ENCODE assay signal across 1 cellular context in genomic region chr17:13017623-13018462, GRCh38.
TF ChIP-seq lines count a peak whose summit lies in the region.

A gene with protein sequence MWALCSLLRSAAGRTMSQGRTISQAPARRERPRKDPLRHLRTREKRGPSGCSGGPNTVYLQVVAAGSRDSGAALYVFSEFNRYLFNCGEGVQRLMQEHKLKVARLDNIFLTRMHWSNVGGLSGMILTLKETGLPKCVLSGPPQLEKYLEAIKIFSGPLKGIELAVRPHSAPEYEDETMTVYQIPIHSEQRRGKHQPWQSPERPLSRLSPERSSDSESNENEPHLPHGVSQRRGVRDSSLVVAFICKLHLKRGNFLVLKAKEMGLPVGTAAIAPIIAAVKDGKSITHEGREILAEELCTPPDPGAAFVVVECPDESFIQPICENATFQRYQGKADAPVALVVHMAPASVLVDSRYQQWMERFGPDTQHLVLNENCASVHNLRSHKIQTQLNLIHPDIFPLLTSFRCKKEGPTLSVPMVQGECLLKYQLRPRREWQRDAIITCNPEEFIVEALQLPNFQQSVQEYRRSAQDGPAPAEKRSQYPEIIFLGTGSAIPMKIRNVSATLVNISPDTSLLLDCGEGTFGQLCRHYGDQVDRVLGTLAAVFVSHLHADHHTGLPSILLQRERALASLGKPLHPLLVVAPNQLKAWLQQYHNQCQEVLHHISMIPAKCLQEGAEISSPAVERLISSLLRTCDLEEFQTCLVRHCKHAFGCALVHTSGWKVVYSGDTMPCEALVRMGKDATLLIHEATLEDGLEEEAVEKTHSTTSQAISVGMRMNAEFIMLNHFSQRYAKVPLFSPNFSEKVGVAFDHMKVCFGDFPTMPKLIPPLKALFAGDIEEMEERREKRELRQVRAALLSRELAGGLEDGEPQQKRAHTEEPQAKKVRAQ (minus strand): TSS chr17:13018027. CDS start chr17:13017947, 80 bp downstream.

TF ChIP-seq in K562, 482 proteins besides CTCF, POLR2A, EP300 and RAD21 (continued from another document and continues in another):
- TF ChIP-seq CHD7 (IDR thresholded peaks at IDR 0.05; ENCODE audit: low read depth, low read length) (no peak), SMARCA4 (IDR thresholded peaks at IDR 0.05) (0 out of 2 replicates have a peak, but pooled peaks have one; percentile 73), GABPB1 (CRISPR knock-in tag; IDR thresholded peaks at IDR 0.05) (peak; percentile 76; the same call in 1 of the 2 replicates), MYC (IDR thresholded peaks at IDR 0.05; ENCODE audit: low read depth, low read length) (peak; percentile 70), MYC (CRISPR knock-in tag; IDR thresholded peaks at IDR 0.05; ENCODE audit: borderline replicate concordance, low read depth) (no peak), KHSRP (IDR thresholded peaks at IDR 0.05) (no peak), ZFPM2 (CRISPR knock-in tag; IDR thresholded peaks at IDR 0.05) (no peak), SMARCA5 (IDR thresholded peaks at IDR 0.05) (no peak), TGIF2 (CRISPR knock-in tag; IDR thresholded peaks at IDR 0.05) (no peak), L3MBTL2 (IDR thresholded peaks at IDR 0.05) (peak; percentile 47; the same call in 1 of the 2 replicates), SP1 (CRISPR knock-in tag; IDR thresholded peaks at IDR 0.05) (peak; percentile 87), ATF1 (CRISPR knock-in tag; IDR thresholded peaks at IDR 0.05) (no peak), ATF1 (tag; IDR thresholded peaks at IDR 0.05) (peak; percentile 87), ZNF384 (IDR thresholded peaks at IDR 0.05; ENCODE audit: low read depth, low read length) (no peak), KLF6 (CRISPR knock-in tag; IDR thresholded peaks at IDR 0.05; ENCODE audit: borderline replicate concordance) (no peak), ZNF140 (CRISPR knock-in tag; IDR thresholded peaks at IDR 0.05) (no peak), ZNF134 (CRISPR knock-in tag; conservative IDR thresholded peaks at IDR 0.05) (no peak), TFAM (CRISPR knock-in tag; conservative IDR thresholded peaks at IDR 0.05) (no peak), GATAD2B (IDR thresholded peaks at IDR 0.05; ENCODE audit: borderline replicate concordance) (no peak), HDAC8 (tag; IDR thresholded peaks at IDR 0.05) (no peak), ETV1 (tag; conservative IDR thresholded peaks at IDR 0.05; ENCODE audit: low read depth) (peak; percentile 75), NEUROD1 (IDR thresholded peaks at IDR 0.05; ENCODE audit: borderline replicate concordance, low read depth, low read length, partially characterized antibody) (peak; percentile 74), TAF9B (IDR thresholded peaks at IDR 0.05; ENCODE audit: partially characterized antibody) (peak; percentile 41), PHF8 (IDR thresholded peaks at IDR 0.05; ENCODE audit: borderline replicate concordance, low read length) (peak; percentile 78), XRCC5 (IDR thresholded peaks at IDR 0.05; ENCODE audit: low read depth, low read length) (no peak), NCOA2 (IDR thresholded peaks at IDR 0.05; ENCODE audit: partially characterized antibody in 2 of 2) (no peak), TSC22D4 (tag; IDR thresholded peaks at IDR 0.05) (no peak), HIVEP1 (CRISPR knock-in tag; IDR thresholded peaks at IDR 0.05) (no peak), ZNF445 (CRISPR knock-in tag; IDR thresholded peaks at IDR 0.05; ENCODE audit: low read depth) (no peak), HMGN3 (IDR thresholded peaks at IDR 0.05; ENCODE audit: borderline replicate concordance, extremely low read depth, insufficient read length, low read depth, low read length) (peak; percentile 56), ZNF280B (CRISPR knock-in tag; IDR thresholded peaks at IDR 0.05) (no peak), KAT2B (IDR thresholded peaks at IDR 0.05; ENCODE audit: low read depth, low read length) (no peak)
- TF ChIP-seq, protein P1, sequence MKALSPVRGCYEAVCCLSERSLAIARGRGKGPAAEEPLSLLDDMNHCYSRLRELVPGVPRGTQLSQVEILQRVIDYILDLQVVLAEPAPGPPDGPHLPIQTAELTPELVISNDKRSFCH (CRISPR knock-in tag; IDR thresholded peaks at IDR 0.05) = no peak
- TF ChIP-seq, protein P1 (tag; IDR thresholded peaks at IDR 0.05) = peak; percentile 34; the same call in 1 of the 2 replicates
- TF ChIP-seq, protein P2, sequence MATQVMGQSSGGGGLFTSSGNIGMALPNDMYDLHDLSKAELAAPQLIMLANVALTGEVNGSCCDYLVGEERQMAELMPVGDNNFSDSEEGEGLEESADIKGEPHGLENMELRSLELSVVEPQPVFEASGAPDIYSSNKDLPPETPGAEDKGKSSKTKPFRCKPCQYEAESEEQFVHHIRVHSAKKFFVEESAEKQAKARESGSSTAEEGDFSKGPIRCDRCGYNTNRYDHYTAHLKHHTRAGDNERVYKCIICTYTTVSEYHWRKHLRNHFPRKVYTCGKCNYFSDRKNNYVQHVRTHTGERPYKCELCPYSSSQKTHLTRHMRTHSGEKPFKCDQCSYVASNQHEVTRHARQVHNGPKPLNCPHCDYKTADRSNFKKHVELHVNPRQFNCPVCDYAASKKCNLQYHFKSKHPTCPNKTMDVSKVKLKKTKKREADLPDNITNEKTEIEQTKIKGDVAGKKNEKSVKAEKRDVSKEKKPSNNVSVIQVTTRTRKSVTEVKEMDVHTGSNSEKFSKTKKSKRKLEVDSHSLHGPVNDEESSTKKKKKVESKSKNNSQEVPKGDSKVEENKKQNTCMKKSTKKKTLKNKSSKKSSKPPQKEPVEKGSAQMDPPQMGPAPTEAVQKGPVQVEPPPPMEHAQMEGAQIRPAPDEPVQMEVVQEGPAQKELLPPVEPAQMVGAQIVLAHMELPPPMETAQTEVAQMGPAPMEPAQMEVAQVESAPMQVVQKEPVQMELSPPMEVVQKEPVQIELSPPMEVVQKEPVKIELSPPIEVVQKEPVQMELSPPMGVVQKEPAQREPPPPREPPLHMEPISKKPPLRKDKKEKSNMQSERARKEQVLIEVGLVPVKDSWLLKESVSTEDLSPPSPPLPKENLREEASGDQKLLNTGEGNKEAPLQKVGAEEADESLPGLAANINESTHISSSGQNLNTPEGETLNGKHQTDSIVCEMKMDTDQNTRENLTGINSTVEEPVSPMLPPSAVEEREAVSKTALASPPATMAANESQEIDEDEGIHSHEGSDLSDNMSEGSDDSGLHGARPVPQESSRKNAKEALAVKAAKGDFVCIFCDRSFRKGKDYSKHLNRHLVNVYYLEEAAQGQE (CRISPR knock-in tag; IDR thresholded peaks at IDR 0.05; ENCODE audit: low read depth) = 0 out of 2 replicates have a peak, but pooled peaks have one; percentile 54
- TF ChIP-seq, protein P3, sequence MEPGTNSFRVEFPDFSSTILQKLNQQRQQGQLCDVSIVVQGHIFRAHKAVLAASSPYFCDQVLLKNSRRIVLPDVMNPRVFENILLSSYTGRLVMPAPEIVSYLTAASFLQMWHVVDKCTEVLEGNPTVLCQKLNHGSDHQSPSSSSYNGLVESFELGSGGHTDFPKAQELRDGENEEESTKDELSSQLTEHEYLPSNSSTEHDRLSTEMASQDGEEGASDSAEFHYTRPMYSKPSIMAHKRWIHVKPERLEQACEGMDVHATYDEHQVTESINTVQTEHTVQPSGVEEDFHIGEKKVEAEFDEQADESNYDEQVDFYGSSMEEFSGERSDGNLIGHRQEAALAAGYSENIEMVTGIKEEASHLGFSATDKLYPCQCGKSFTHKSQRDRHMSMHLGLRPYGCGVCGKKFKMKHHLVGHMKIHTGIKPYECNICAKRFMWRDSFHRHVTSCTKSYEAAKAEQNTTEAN (CRISPR knock-in tag; IDR thresholded peaks at IDR 0.05) = no peak
